8 cellular contexts compared by ENCODE assay signal in genomic region chr11:61949169-61950034, GRCh38. TPM values are rescaled to one million over a fixed set of nuclear protein-coding genes. Genes with fewer than 3 reads are reported as not detected.
A peak's percentile ranks its signal among the peaks of the same experiment; 100 is the strongest.
DNase-seq lines count a peak whose midpoint lies in the region; ATAC-seq, FAIRE-seq and TF ChIP-seq lines count a peak whose summit lies in the region.

No MANE protein-coding gene starts in this region.

- H4K20me1 ChIP-seq in astrocyte (ENCODE audit: insufficient read depth, low read length) (no peaks in the 10 kb centered on the region), hepatocyte (ENCODE audit: insufficient read depth, poor library complexity, severe bottlenecking) (no peaks in the 10 kb centered on the region)

- H3K36me3 ChIP-seq in astrocyte (ENCODE audit: insufficient read depth, low read length) (no peaks in the 10 kb centered on the region), hepatocyte (replicated peaks; ENCODE audit: insufficient read depth, low read depth) (no peaks in the 10 kb centered on the region)

- peak overlapping the region; percentile 94 for H3K27ac Mint-ChIP-seq in astrocyte (ENCODE audit: unreplicated experiment)

- ATAC-seq in HG03457 (IDR thresholded peaks at IDR 0.05; ENCODE audit: unreplicated experiment) (no peak), HG02763 (IDR thresholded peaks at IDR 0.05; ENCODE audit: unreplicated experiment) (no peak)

- peaks cover 17% of the 10 kb centered on the region for H3K27me3 Mint-ChIP-seq in astrocyte (ENCODE audit: low read depth, unreplicated experiment)

- peaks cover 8% of the 10 kb centered on the region for H3K4me1 Mint-ChIP-seq in astrocyte (ENCODE audit: low read depth, unreplicated experiment)

- H3K9ac ChIP-seq in astrocyte (ENCODE audit: low read length), result no peak overlapping the region

- no peak for FAIRE-seq in astrocyte (lab: Jason Lieb, UNC)

- H3K27me3 ChIP-seq in astrocyte (ENCODE audit: insufficient read depth, low read length) (no peaks in the 10 kb centered on the region), hepatocyte (no peaks in the 10 kb centered on the region)

- H3K27ac ChIP-seq in astrocyte (ENCODE audit: low read depth, low read length) (no peak overlapping the region), hepatocyte (peak overlapping the region; percentile 71)

- TF ChIP-seq CTCF in astrocyte (IDR thresholded peaks at IDR 0.05; ENCODE audit: insufficient read depth, low read depth, low read length) (no peak), hepatocyte (IDR thresholded peaks at IDR 0.05; ENCODE audit: poor library complexity) (no peak)

- H3K4me2 ChIP-seq in astrocyte (ENCODE audit: low read length) (no peak overlapping the region), hepatocyte (no peak overlapping the region)

- 56% methylated on average over 9 of the region's 9 CpGs for WGBS in hepatocyte (ENCODE audit: low lambda C conversion rate, missing lambda C conversion rate)

- H3K4me3 Mint-ChIP-seq in astrocyte (ENCODE audit: unreplicated experiment), result peak overlapping the region; percentile 40

- H3K9me3 Mint-ChIP-seq in astrocyte (ENCODE audit: unreplicated experiment), result no peaks in the 10 kb centered on the region

- no peaks in the 10 kb centered on the region for H3K79me2 ChIP-seq in astrocyte (ENCODE audit: insufficient read depth, low read length)
- no peaks in the 10 kb centered on the region for H3K79me2 ChIP-seq in hepatocyte

- no peaks in the 10 kb centered on the region for H3K36me3 Mint-ChIP-seq in astrocyte (ENCODE audit: low read depth, unreplicated experiment)

- H3K9me2 ChIP-seq in hepatocyte (replicated peaks; ENCODE audit: insufficient read depth), result no peaks in the 10 kb centered on the region

- H3K9me3 ChIP-seq in astrocyte (ENCODE audit: insufficient read depth, low read depth, low read length) (no peaks in the 10 kb centered on the region), hepatocyte (ENCODE audit: low read depth) (no peaks in the 10 kb centered on the region)

- H2AFZ ChIP-seq in astrocyte (ENCODE audit: low read depth, low read length) (no peak overlapping the region), hepatocyte (no peak overlapping the region)

- H3K4me1 ChIP-seq in astrocyte (ENCODE audit: insufficient read depth, low read length), result no peaks in the 10 kb centered on the region
- peaks cover 8% of the 10 kb centered on the region for H3K4me1 ChIP-seq in hepatocyte (ENCODE audit: insufficient read depth)

- DNase-seq in A172 (ENCODE audit: low spot score), result peak; percentile 79
- peak; percentile 89 for DNase-seq in GM04504 (ENCODE audit: low read depth)
- peak; percentile 88 for DNase-seq in NCI-H2171 treated with DMSO at 0.1 percent for 48 hours (lab: John Stamatoyannopoulos, UW)
- peak; percentile 74 for DNase-seq in astrocyte (ENCODE audit: low read depth)
- peak; percentile 87 for DNase-seq in hepatocyte (ENCODE audit: low spot score)
- peak; percentile 90 for DNase-seq in skeletal muscle cell (ENCODE audit: low read depth)

- H3K4me3 ChIP-seq in astrocyte (ENCODE audit: insufficient read depth, low read depth, low read length), result no peak overlapping the region
- H3K4me3 ChIP-seq in hepatocyte, result no peak overlapping the region
- no peak overlapping the region for H3K4me3 ChIP-seq in skeletal muscle cell (ENCODE audit: low read depth, low read length)

RNA-seq across cellular contexts. Expression of gene BEST1, which starts 0.7 kb away (rescaled TPM):
- 0.79 and 1.00 TPM in 2 replicates for total RNA-seq in A172 (2014; rRNA removed; shearing (Covaris generic))
- total RNA-seq in astrocyte, result 0.60 and 0.66 TPM in 2 replicates
- total RNA-seq in hepatocyte, result 3.5 and 4.7 TPM in 2 replicates
- 5.7 and 6.9 TPM in 2 replicates for polyA plus RNA-seq in hepatocyte

RNA-seq across cellular contexts. Expression of gene FTH1, which starts 18.0 kb away (rescaled TPM):
- total RNA-seq in A172 (2014; rRNA removed; shearing (Covaris generic)), result 511 and 651 TPM in 2 replicates
- total RNA-seq in astrocyte, result 2,052 and 2,092 TPM in 2 replicates
- total RNA-seq in hepatocyte, result 1,071 and 1,519 TPM in 2 replicates
- polyA plus RNA-seq in hepatocyte, result 8,379 and 8,694 TPM in 2 replicates

RNA-seq across cellular contexts. Expression of gene RAB3IL1, which starts 32.0 kb away (rescaled TPM):
- 2.4 and 8.5 TPM in 2 replicates for total RNA-seq in A172 (2014; rRNA removed; shearing (Covaris generic))
- 0.91 and 1.7 TPM in 2 replicates for total RNA-seq in astrocyte
- 9.1 and 10.8 TPM in 2 replicates for total RNA-seq in hepatocyte
- polyA plus RNA-seq in hepatocyte, result 15.4 and 18.6 TPM in 2 replicates

RNA-seq across cellular contexts. Expression of gene FADS3, which starts 58.1 kb away (rescaled TPM):
- 139 and 190 TPM in 2 replicates for total RNA-seq in A172 (2014; rRNA removed; shearing (Covaris generic))
- total RNA-seq in astrocyte (59.1 and 61.9 TPM in 2 replicates), hepatocyte (19.4 and 25.0 TPM in 2 replicates)
- 36.0 and 37.0 TPM in 2 replicates for polyA plus RNA-seq in hepatocyte
